1 cellular context compared by ENCODE assay signal in genomic region chr18:23228102-23229051, GRCh38.
TF ChIP-seq lines count a peak whose summit lies in the region.

No MANE protein-coding gene starts in this region.

TF ChIP-seq in GM23338, 12 proteins besides CTCF, POLR2A, EP300 and RAD21 (continued from another document):
- TF ChIP-seq REST (IDR thresholded peaks at IDR 0.05; ENCODE audit: unreplicated experiment) (no peak), EZH2phosphoT487 (IDR thresholded peaks at IDR 0.05; ENCODE audit: unreplicated experiment) (no peak), STAT1 (IDR thresholded peaks at IDR 0.05; ENCODE audit: unreplicated experiment) (no peak), EZH2 (IDR thresholded peaks at IDR 0.05; ENCODE audit: low read depth, unreplicated experiment) (no peak), ZNF331 (CRISPR knock-in tag; IDR thresholded peaks at IDR 0.05; ENCODE audit: low read depth) (no peak), ZNF462 (CRISPR knock-in tag; IDR thresholded peaks at IDR 0.05) (no peak), POLR2AphosphoS5 (IDR thresholded peaks at IDR 0.05; ENCODE audit: low read depth) (no peak), ZNF114 (CRISPR knock-in tag; IDR thresholded peaks at IDR 0.05) (no peak)
